ENCODE assay signal across 12 cellular contexts in genomic region chr4:63556332-63556731, GRCh38.
"Had no signal": no experiment of that assay in that cellular context is flagged by ENCODE, and none has a peak within 500 bp of the region (broad histone marks: within the 10 kb centered on the region; RNA-seq: fewer than 3 reads in every experiment).

No MANE protein-coding gene starts in this region.

- H3K9ac ChIP-seq: parathyroid adenoma had no signal

- H3K36me3 ChIP-seq: heart left ventricle, right atrium auricular region had no signal

- H3K9me3 ChIP-seq: body of pancreas had no signal

- H3K27ac ChIP-seq: body of pancreas, heart left ventricle, parathyroid adenoma, right atrium auricular region had no signal

- H2AFZ ChIP-seq: parathyroid adenoma had no signal

- H3K4me1 ChIP-seq: body of pancreas, heart left ventricle, parathyroid adenoma, right atrium auricular region had no signal

- DNase-seq: activated naive CD4-positive, alpha-beta T cell treated with anti-CD3 and anti-CD28 coated beads, Interleukin-2, amount 50 U/mL, for 16 hours; activated T-cell treated with anti-CD3 and anti-CD28 coated beads, Interleukin-2, amount 50 U/mL, for 1 hour; body of pancreas; central memory CD4-positive, alpha-beta T cell; cortex of kidney; effector CD8-positive, alpha-beta T cell; heart left ventricle; left ventricle myocardium superior; small intestine had no signal

- H3K79me2 ChIP-seq: parathyroid adenoma had no signal

- ATAC-seq: activated CD4-positive, CD25-positive, alpha-beta regulatory T cell treated with anti-CD3 and anti-CD28 coated beads, Interleukin-2, amount 50 U/mL, for 24 hours; body of pancreas; heart left ventricle; left ventricle myocardium superior had no signal

- H3K27me3 ChIP-seq: body of pancreas, heart left ventricle, right atrium auricular region had no signal

- H3K4me3 ChIP-seq: body of pancreas, heart left ventricle, right atrium auricular region had no signal
